17 cellular contexts compared by ENCODE assay signal in the genomic region with DNA sequence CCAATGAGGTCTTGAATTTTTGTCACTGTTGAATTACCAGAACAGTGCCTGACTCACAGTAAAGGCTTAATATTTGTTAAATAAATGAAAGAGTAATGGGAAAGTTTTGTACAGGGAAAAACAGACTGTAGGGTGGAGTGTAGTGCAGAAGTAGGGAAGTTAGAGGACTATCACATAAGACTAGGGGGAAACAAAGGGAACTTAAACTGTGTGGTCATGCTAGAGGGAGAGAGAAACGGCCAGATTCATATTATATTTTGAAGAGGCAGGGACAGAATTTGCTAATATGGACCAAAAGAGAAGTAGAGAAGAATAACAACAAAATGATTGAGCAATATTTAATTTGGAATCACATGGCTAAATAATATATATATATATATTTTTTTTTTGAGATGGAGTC. TPM values are rescaled to one million over a fixed set of nuclear protein-coding genes. Genes with fewer than 3 reads are reported as not detected.
DNase-seq lines count a peak whose midpoint lies in the region; ATAC-seq and TF ChIP-seq lines count a peak whose summit lies in the region.
"Had no signal": no experiment of that assay in that cellular context is flagged by ENCODE, and none has a peak within 500 bp of the region (broad histone marks: within the 10 kb centered on the region; RNA-seq: fewer than 3 reads in every experiment).

No MANE protein-coding gene starts in this region.

- DNase-seq in CD14-positive monocyte (ENCODE audit: low spot score) (no peak), CD1c-positive myeloid dendritic cell (ENCODE audit: extremely low spot score) (peak; percentile 57), left lobe of liver (ENCODE audit: low spot score) (no peak), spleen (no peak), ovary (no peak), NCI-H446 treated with DMSO at 0.1 percent for 48 hours (lab: John Stamatoyannopoulos, UW) (no peak)
- DNase-seq: BE2C; Caco-2; CD8-positive, alpha-beta memory T cell; DND-41; GDM1; HCEC 1CT; HFFc6 had no signal

- peaks cover 0 to 36% (median 13%) of the 10 kb centered on the region in 6 donors for H3K36me3 ChIP-seq in spleen
- H3K36me3 ChIP-seq in ovary, result no peaks in the 10 kb centered on the region
- H3K36me3 ChIP-seq: BE2C had no signal

- H3K27me3 Mint-ChIP-seq in CD14-positive monocyte (ENCODE audit: low read depth in 3 of 3), result peaks cover 0 to 3% (median 0%) of the 10 kb centered on the region in 3 donors
- H3K27me3 Mint-ChIP-seq: CD8-positive, alpha-beta memory T cell had no signal

- peaks cover 87% of the 10 kb centered on the region for H3K4me1 Mint-ChIP-seq in CD14-positive monocyte
- H3K4me1 Mint-ChIP-seq: CD8-positive, alpha-beta memory T cell had no signal

- no peaks in the 10 kb centered on the region for H3K27me3 ChIP-seq in spleen (replicated peaks in 1 of 7)
- H3K27me3 ChIP-seq in ovary, result no peaks in the 10 kb centered on the region
- H3K27me3 ChIP-seq: BE2C had no signal

- peaks cover 19 to 35% of the 10 kb centered on the region in 2 donors for H3K36me3 Mint-ChIP-seq in CD14-positive monocyte

- H3K27ac ChIP-seq in spleen (peak overlapping the region in 7 of 8 donors; percentile 7 to 71 (median 49)), ovary (no peak overlapping the region)
- H3K27ac ChIP-seq: A549, C4-2B, HL-60 had no signal

- TF ChIP-seq CTCF in CD14-positive monocyte (IDR thresholded peaks at IDR 0.05) (no peak), spleen (IDR thresholded peaks at IDR 0.05 in 8 of 11, conservative IDR thresholded peaks at IDR 0.05 in 3 of 11) (no peak), ovary (IDR thresholded peaks at IDR 0.05) (no peak)

- intact Hi-C loops in CD14-positive monocyte (cut with micrococcal nuclease) (no loop called here), spleen (cut with DNase I; ENCODE audit: low total_unique reads) (no loop called here), ovary (cut with DNase I) (no loop called here)

- peak overlapping the region; percentile 76 to 94 (median 89) for H3K27ac Mint-ChIP-seq in CD14-positive monocyte
- H3K27ac Mint-ChIP-seq: HFFc6 had no signal

- H3K4me3 Mint-ChIP-seq in CD14-positive monocyte, result peak overlapping the region in 1 of 2 donors; percentile 9
- H3K4me3 Mint-ChIP-seq: CD8-positive, alpha-beta memory T cell; HFFc6 had no signal

- WGBS in spleen, 5 donors, result 31 to 64% (median 38%) methylated on average over 1 of the region's 1 CpG
- 73 to 84% (median 78%) methylated on average over 1 of the region's 1 CpG for WGBS in ovary, 3 donors

- no peak for TF ChIP-seq EP300 in ovary (IDR thresholded peaks at IDR 0.05)

- H3K4me3 ChIP-seq in spleen (no peak overlapping the region), ovary (no peak overlapping the region)
- H3K4me3 ChIP-seq: A549 had no signal

- H3K4me1 ChIP-seq in spleen (peaks cover 0 to 51% (median 9%) of the 10 kb centered on the region in 6 donors), ovary (ENCODE audit: insufficient read depth) (peaks cover 4% of the 10 kb centered on the region)
- H3K4me1 ChIP-seq: A549, BE2C, Caco-2 had no signal

- no peaks in the 10 kb centered on the region for H3K9me3 Mint-ChIP-seq in CD14-positive monocyte
- H3K9me3 Mint-ChIP-seq: CD8-positive, alpha-beta memory T cell; HFFc6 had no signal

- no peaks in the 10 kb centered on the region for H3K9me3 ChIP-seq in spleen
- no peaks in the 10 kb centered on the region for H3K9me3 ChIP-seq in ovary
- H3K9me3 ChIP-seq: A549, BE2C, Caco-2 had no signal

- ATAC-seq in left lobe of liver, result peak; percentile 27
- ATAC-seq in GM21529 (IDR thresholded peaks at IDR 0.05; ENCODE audit: unreplicated experiment), result no peak
- ATAC-seq: A549 had no signal

- TF ChIP-seq POLR2A in spleen (IDR thresholded peaks at IDR 0.05) (no peak), ovary (IDR thresholded peaks at IDR 0.05) (no peak)

RNA-seq across cellular contexts. Expression of gene CTSK, which starts 14.8 kb away (rescaled TPM):
- polyA plus RNA-seq in CD14-positive monocyte (1 to 10 TPM; 2.1 to 2.4 TPM), spleen (10 to 100 TPM; 28.5 to 68.2 (median 49.2) TPM), ovary (100 to 1,000 TPM; 114 to 254 TPM)
- total RNA-seq in left lobe of liver (2.4 TPM), spleen (10 to 100 TPM; 11.5 to 23.6 (median 20.6) TPM), ovary (10 to 100 TPM; 35.6 to 85.2 (median 74.0) TPM)

RNA-seq across cellular contexts. Expression of gene CTSS, which starts 27.7 kb away (rescaled TPM):
- polyA plus RNA-seq in CD14-positive monocyte (1,000 to 10,000 TPM; 5,201 to 6,327 TPM), spleen (100 to 1,000 TPM; 117 to 181 (median 137) TPM), ovary (100 to 1,000 TPM in 1 of 2 donors, 1 to 10 TPM in 1; 9.6 to 131 TPM)
- total RNA-seq in left lobe of liver (25.1 TPM), spleen (100 to 1,000 TPM; 495 to 685 (median 618) TPM), ovary (10 to 100 TPM in 6 of 7 donors, 1 to 10 TPM in 1; 8.7 to 80.9 (median 13.6) TPM)

Comparison
In these comparisons a context has a peak if more than half of its experiments do, and no peak if none do; other contexts are left out.
1. H3K27ac ChIP-seq: peak in spleen (7 of 8); none in ovary (0 of 2).
2. RNA of gene CTSS, which starts 27.7 kb away (total RNA-seq): 495 to 685 TPM in spleen; 25.1 TPM in left lobe of liver (single experiment) and 8.7 to 80.9 TPM in ovary; every median in the first group is over 4 times any median in the second.